Comparison of ENCODE assay signal across 17 cellular contexts in genomic region chr5:112024769-112025168, GRCh38.
"Had no signal": no experiment of that assay in that cellular context is flagged by ENCODE, and none has a peak within 500 bp of the region (broad histone marks: within the 10 kb centered on the region; RNA-seq: fewer than 3 reads in every experiment).

No MANE protein-coding gene starts in this region.

- H3K4me3 ChIP-seq: ascending aorta, cardiac muscle cell, colonic mucosa, esophagus muscularis mucosa, right atrium auricular region, stomach, thoracic aorta had no signal

- DNase-seq: activated CD4-positive, alpha-beta T cell treated with anti-CD3 and anti-CD28 coated beads, Interleukin-2, amount 50 U/mL, for 48 hours; activated naive CD4-positive, alpha-beta T cell treated with Interleukin-2 at 50 U/mL for 16 hours; colonic mucosa; effector CD4-positive, alpha-beta T cell; foreskin melanocyte; mesendoderm; stimulated activated CD4-positive, alpha-beta T cell treated with anti-CD3 and anti-CD28 coated beads, Interleukin-2, amount 100 ng/mL, for 24 hours; stomach; T-helper 1 cell; T1000 had no signal

- H3K27ac ChIP-seq: ascending aorta, cardiac muscle cell, colonic mucosa, esophagus muscularis mucosa, right atrium auricular region, stomach, thoracic aorta had no signal

- H3K9me3 ChIP-seq: ascending aorta, colonic mucosa, esophagus muscularis mucosa, right atrium auricular region, thoracic aorta had no signal

- H3K36me3 ChIP-seq: ascending aorta, cardiac muscle cell, colonic mucosa, esophagus muscularis mucosa, right atrium auricular region, stomach, thoracic aorta had no signal

- H3K27me3 ChIP-seq: ascending aorta, cardiac muscle cell, colonic mucosa, esophagus muscularis mucosa, right atrium auricular region, stomach had no signal

- ATAC-seq: activated T-helper 17 cell treated with anti-CD3 and anti-CD28 coated beads, Interleukin-2, amount 50 U/mL, for 72 hours; natural killer cell treated with Interleukin-12 subunit alpha and Interleukin-12 subunit beta and Interleukin-15 and Interleukin-18, amount 100 ng/mL, for 72 hours had no signal

- H3K4me1 ChIP-seq: colonic mucosa, right atrium auricular region, stomach had no signal
